Comparison of ENCODE assay signal across 20 cellular contexts in the genomic region with DNA sequence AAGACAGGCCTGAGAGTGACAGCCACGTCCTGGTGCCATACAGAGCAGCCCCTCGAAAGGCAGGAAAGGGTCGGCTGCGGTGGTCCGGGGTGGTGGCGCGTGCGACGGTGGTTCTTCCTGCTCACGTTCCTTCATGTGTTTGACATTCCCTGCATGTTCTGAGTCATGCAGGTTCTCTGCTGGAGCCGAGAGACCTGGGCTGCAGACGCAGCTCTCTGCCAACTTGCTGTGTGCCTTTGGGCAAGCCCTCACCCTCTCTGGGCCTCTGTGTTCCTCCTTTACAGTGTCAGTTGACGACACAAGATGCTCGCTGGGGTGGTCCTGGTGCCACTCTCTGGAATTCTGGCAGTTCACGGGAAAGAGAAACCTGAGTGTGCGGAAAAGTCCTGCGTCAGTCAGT. TPM values are rescaled to one million over a fixed set of nuclear protein-coding genes. Genes with fewer than 3 reads are reported as not detected.
"Had no signal": no experiment of that assay in that cellular context is flagged by ENCODE, and none has a peak within 500 bp of the region (broad histone marks: within the 10 kb centered on the region; RNA-seq: fewer than 3 reads in every experiment).

No MANE protein-coding gene starts in this region.

- DNase-seq: colonic mucosa; dermis blood vessel endothelial cell; foreskin melanocyte; heart left ventricle; hippocampal formation; kidney glomerular epithelial cell; mesendoderm; naive thymus-derived CD4-positive, alpha-beta T cell; occipital lobe; psoas muscle; retina; stimulated activated CD4-positive, alpha-beta T cell treated with anti-CD3 and anti-CD28 coated beads, Interleukin-12 subunit alpha, Interleukin-12 subunit beta, amount 100 ng/mL, for 4 hours; stimulated activated naive CD4-positive, alpha-beta T cell treated with Interleukin-2 at 50 U/mL for 16 hours; thyroid gland; uterus had no signal

- H3K4me1 ChIP-seq: colonic mucosa, heart left ventricle, parathyroid adenoma, psoas muscle, uterus had no signal

- H3K4me3 ChIP-seq: colonic mucosa, heart left ventricle, psoas muscle, thyroid gland, upper lobe of left lung, uterus had no signal

- H3K9me3 Mint-ChIP-seq: neural crest cell had no signal

- H3K4me3 Mint-ChIP-seq: naive thymus-derived CD4-positive, alpha-beta T cell; neural crest cell had no signal

- H2AFZ ChIP-seq: parathyroid adenoma had no signal

- FAIRE-seq: endothelial cell of umbilical vein had no signal

- H3K27me3 ChIP-seq: colonic mucosa, thyroid gland, upper lobe of left lung, uterus had no signal

- H3K79me2 ChIP-seq: parathyroid adenoma had no signal

- H3K27ac Mint-ChIP-seq: naive thymus-derived CD4-positive, alpha-beta T cell had no signal

- H3K27ac ChIP-seq: colonic mucosa, heart left ventricle, parathyroid adenoma, psoas muscle, thyroid gland, upper lobe of left lung, uterus had no signal

- H3K4me1 Mint-ChIP-seq: naive thymus-derived CD4-positive, alpha-beta T cell; neural crest cell had no signal

- H3K9me3 ChIP-seq: colonic mucosa, psoas muscle, thyroid gland, upper lobe of left lung, uterus had no signal

- ATAC-seq: naive thymus-derived CD4-positive, alpha-beta T cell had no signal

- H3K36me3 ChIP-seq: colonic mucosa, heart left ventricle, thyroid gland, upper lobe of left lung, uterus had no signal

RNA-seq across cellular contexts. Expression of a gene that starts 12.0 kb away (rescaled TPM):
- total RNA-seq: dermis blood vessel endothelial cell, endothelial cell of umbilical vein, lung microvascular endothelial cell had no signal
- polyA plus RNA-seq: endothelial cell of umbilical vein; naive thymus-derived CD4-positive, alpha-beta T cell; psoas muscle had no signal
